In the genomic region with DNA sequence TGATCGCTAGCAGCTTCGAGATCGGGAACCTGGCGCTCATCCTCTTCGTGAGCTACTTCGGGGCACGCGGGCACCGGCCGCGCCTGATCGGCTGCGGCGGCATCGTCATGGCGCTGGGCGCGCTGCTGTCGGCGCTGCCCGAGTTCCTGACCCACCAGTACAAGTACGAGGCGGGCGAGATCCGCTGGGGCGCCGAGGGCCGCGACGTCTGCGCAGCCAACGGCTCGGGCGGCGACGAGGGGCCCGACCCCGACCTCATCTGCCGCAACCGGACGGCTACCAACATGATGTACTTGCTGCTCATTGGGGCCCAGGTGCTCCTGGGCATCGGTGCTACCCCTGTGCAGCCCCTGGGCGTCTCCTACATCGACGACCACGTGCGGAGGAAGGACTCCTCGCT, we compare ENCODE assay signal across 20 cellular contexts.
"Had no signal": no experiment of that assay in that cellular context is flagged by ENCODE, and none has a peak within 500 bp of the region (broad histone marks: within the 10 kb centered on the region; RNA-seq: fewer than 3 reads in every experiment).

No MANE protein-coding gene starts in this region.

- DNase-seq: activated CD4-positive, alpha-beta T cell treated with anti-CD3 and anti-CD28 coated beads for 1 hour; activated CD4-positive, alpha-beta T cell treated with anti-CD3 and anti-CD28 coated beads, Interleukin-2, amount 50 U/mL, for 1 hour; activated CD8-positive, alpha-beta T cell treated with anti-CD3 and anti-CD28 coated beads, Interleukin-2, amount 10 ng/mL, durations not matched to agents 7 days and 5 days; activated gamma-delta T cell; activated naive CD4-positive, alpha-beta T cell treated with anti-CD3 and anti-CD28 coated beads, Interleukin-2, amount 50 U/mL, for 16 hours; activated naive CD8-positive, alpha-beta T cell treated with anti-CD3 and anti-CD28 coated beads, Interleukin-2, amount 50 U/mL, for 24 hours; effector CD4-positive, alpha-beta T cell; heart left ventricle; left cardiac atrium; midbrain; occipital lobe; right lobe of liver; stimulated activated CD4-positive, alpha-beta T cell treated with anti-CD3 and anti-CD28 coated beads, Interleukin-2, amount 100 ng/mL, for 24 hours; stomach; trophoblast cell had no signal

- H3K9me3 ChIP-seq: heart left ventricle, right lobe of liver, stomach, suprapubic skin, vagina had no signal

- H3K4me3 ChIP-seq: heart left ventricle, right lobe of liver, skin epidermis, stomach, suprapubic skin, vagina had no signal

- FAIRE-seq: endometrium, islet of Langerhans had no signal

- H3K27ac ChIP-seq: heart left ventricle, right lobe of liver, stomach, suprapubic skin, vagina had no signal

- H3K4me1 ChIP-seq: right lobe of liver had no signal

- H3K36me3 ChIP-seq: right lobe of liver had no signal

- H3K27me3 ChIP-seq: heart left ventricle, right lobe of liver, stomach, suprapubic skin, vagina had no signal
